20 cellular contexts compared by ENCODE assay signal in genomic region chr3:12969487-12969886, GRCh38.
A peak's percentile ranks its signal among the peaks of the same experiment; 100 is the strongest.
DNase-seq lines count a peak whose midpoint lies in the region; ATAC-seq, FAIRE-seq and TF ChIP-seq lines count a peak whose summit lies in the region.
"Had no signal": no experiment of that assay in that cellular context is flagged by ENCODE, and none has a peak within 500 bp of the region (broad histone marks: within the 10 kb centered on the region; RNA-seq: fewer than 3 reads in every experiment).

No MANE protein-coding gene starts in this region.

- ATAC-seq in GM21526 (IDR thresholded peaks at IDR 0.05; ENCODE audit: low FRiP score, unreplicated experiment), result no peak
- ATAC-seq in HG02885 (IDR thresholded peaks at IDR 0.05; ENCODE audit: poor library complexity, unreplicated experiment), result no peak
- ATAC-seq: A549; effector memory CD8-positive, alpha-beta T cell; GM23338; left lung had no signal

- H3K9me3 ChIP-seq in ascending aorta (no peaks in the 10 kb centered on the region), kidney (ENCODE audit: control insufficient read depth in 1 of 2, low read length in 2 of 2) (no peaks in the 10 kb centered on the region)
- H3K9me3 ChIP-seq: A549, left lung, uterus had no signal

- peak; percentile 8 for DNase-seq in NCI-H82 (lab: John Stamatoyannopoulos, UW)
- no peak for DNase-seq in NCI-H82 treated with DMSO at 0.1 percent for 48 hours (lab: John Stamatoyannopoulos, UW; ENCODE audit: unreplicated experiment)
- no peak for DNase-seq in ascending aorta (ENCODE audit: low spot score in 2 of 2)
- peak; percentile 41 for DNase-seq in kidney
- no peak for DNase-seq in effector CD8-positive, alpha-beta T cell (lab: John Stamatoyannopoulos, UW)
- DNase-seq: activated CD4-positive, alpha-beta T cell treated with anti-CD3 and anti-CD28 coated beads, Interleukin-2, amount 10 ng/mL, durations not matched to agents 24 days and 14 days; activated T-cell treated with anti-CD3 and anti-CD28 coated beads, Interleukin-2, amount 50 U/mL, for 1 hour; effector memory CD8-positive, alpha-beta T cell; Karpas-422; NCI-H1436 treated with DMSO at 0.1 percent for 48 hours; stimulated activated CD4-positive, alpha-beta T cell treated with anti-CD3 and anti-CD28 coated beads, Interleukin-15, amount 100 ng/mL, for 24 hours; uterus had no signal

- H3K36me3 ChIP-seq in ascending aorta (no peaks in the 10 kb centered on the region), kidney (ENCODE audit: control insufficient read depth in 1 of 2, insufficient read depth in 2 of 2, low read length in 2 of 2) (no peaks in the 10 kb centered on the region)
- H3K36me3 ChIP-seq: left lung, uterus had no signal

- TF ChIP-seq CTCF in ascending aorta (IDR thresholded peaks at IDR 0.05) (no peak), kidney (IDR thresholded peaks at IDR 0.05; ENCODE audit: borderline replicate concordance, extremely low read depth, insufficient read depth) (no peak)

- no peak overlapping the region for H3K9ac ChIP-seq in kidney (ENCODE audit: low read length in 2 of 2)

- no peak for FAIRE-seq in kidney (lab: Jason Lieb, UNC)
- FAIRE-seq: A549, TTC549 had no signal

- H3K27ac ChIP-seq in ascending aorta, result peak overlapping the region; percentile 58 to 68
- no peak overlapping the region for H3K27ac ChIP-seq in kidney (ENCODE audit: low read depth in 2 of 2, low read length in 2 of 2)
- H3K27ac ChIP-seq in temporal lobe (ENCODE audit: low read depth, low read length), result peak overlapping the region; percentile 27
- H3K27ac ChIP-seq: A549, left lung, SK-N-MC, uterus had no signal

- H3K27me3 ChIP-seq in ascending aorta, result no peaks in the 10 kb centered on the region
- H3K27me3 ChIP-seq: uterus had no signal

- intact Hi-C loops in ascending aorta (cut with DNase I), result no loop called here
- intact Hi-C loops in kidney (cut with DNase I), result no loop called here

- H3K4me3 ChIP-seq in ascending aorta (no peak overlapping the region), kidney (ENCODE audit: low read length in 2 of 2) (no peak overlapping the region)
- H3K4me3 ChIP-seq: A549, GM23338, left lung, SK-N-MC, uterus had no signal

- peaks cover 15 to 25% of the 10 kb centered on the region in 2 donors for H3K4me1 ChIP-seq in ascending aorta
- peaks cover 26 to 27% of the 10 kb centered on the region in 2 donors for H3K4me1 ChIP-seq in kidney (ENCODE audit: control insufficient read depth in 1 of 2, insufficient read depth in 1 of 2, low read depth in 1 of 2, low read length in 2 of 2)

Comparison
In these comparisons a context has a peak if more than half of its experiments do, and no peak if none do; other contexts are left out.
1. DNase-seq: peak in NCI-H82 (single experiment) and kidney (single experiment); none in NCI-H82 treated with DMSO at 0.1 percent for 48 hours (single experiment), ascending aorta (0 of 2) and effector CD8-positive, alpha-beta T cell (single experiment).
2. H3K27ac ChIP-seq: peak in ascending aorta (2 of 2) and temporal lobe (single experiment); none in kidney (0 of 2).